ENCODE assay signal across 15 cellular contexts in genomic region chr1:8352886-8353285, GRCh38. TPM values are rescaled to one million over a fixed set of nuclear protein-coding genes. Genes with fewer than 3 reads are reported as not detected.
DNase-seq lines count a peak whose midpoint lies in the region; ATAC-seq, FAIRE-seq and TF ChIP-seq lines count a peak whose summit lies in the region.
"Had no signal": no experiment of that assay in that cellular context is flagged by ENCODE, and none has a peak within 500 bp of the region (broad histone marks: within the 10 kb centered on the region; RNA-seq: fewer than 3 reads in every experiment).

No MANE protein-coding gene starts in this region.

- TF ChIP-seq POLR2A in HepG2 (IDR thresholded peaks at IDR 0.05; ENCODE audit: insufficient read depth in 1 of 2, low read depth in 2 of 2, low read length in 2 of 2): no peak

- no peaks in the 10 kb centered on the region for H3K9me2 ChIP-seq in OCI-LY7 (ENCODE audit: insufficient read depth, low read length)

- BruUV-seq in HepG2 (replicated peaks; lab: Mats Ljungman, UMichigan) (no TSS peak), OCI-LY7 (replicated peaks; lab: Mats Ljungman, UMichigan) (no TSS peak)

- H4K20me1 ChIP-seq in HepG2 (ENCODE audit: insufficient read depth, low read length): peaks cover 6% of the 10 kb centered on the region; the same call in 1 of the 2 replicates
- no peaks in the 10 kb centered on the region; the same call in 1 of the 2 replicates for H4K20me1 ChIP-seq in OCI-LY7 (ENCODE audit: insufficient read depth, low read length)

- H3K27ac ChIP-seq in liver (ENCODE audit: low read depth in 1 of 2, low read length in 2 of 2) (peak overlapping the region; percentile 40 to 55), HepG2 (ENCODE audit: extremely low read length, insufficient read depth, low read length) (no peak overlapping the region), right atrium auricular region (peak overlapping the region; percentile 78), psoas muscle (peak overlapping the region; percentile 60), OCI-LY7 (ENCODE audit: low read depth, low read length, poor library complexity, severe bottlenecking) (no peak overlapping the region)

- no peak for FAIRE-seq in HepG2 (lab: Jason Lieb, UNC)
- FAIRE-seq: keratinocyte had no signal

- H3K4me1 ChIP-seq in liver (ENCODE audit: control insufficient read depth in 4 of 4, insufficient read depth in 4 of 4, low read length in 3 of 4) (peaks cover 0 to 5% (median 1%) of the 10 kb centered on the region in 4 donors), HepG2 (ENCODE audit: insufficient read depth, low read length) (peaks cover 11% of the 10 kb centered on the region), right atrium auricular region (peaks cover 2 to 79% of the 10 kb centered on the region in 2 donors), psoas muscle (peaks cover 4% of the 10 kb centered on the region), OCI-LY7 (ENCODE audit: insufficient read depth, low read length, poor library complexity, severe bottlenecking) (no peaks in the 10 kb centered on the region)

- in situ Hi-C loops in HepG2 (cut with HindIII; ENCODE audit: extremely low pct_ligation_motif_present, low pct_unique_long_range_greater_than_20kb): no loop called here
- in situ Hi-C loops in GM13977 (cut with MboI; ENCODE audit: low pct_unique_long_range_greater_than_20kb, low sequenced_read_pairs, unreplicated experiment): no loop called here

- no peak overlapping the region for H3K9ac ChIP-seq in liver (ENCODE audit: low read depth in 1 of 2, low read length in 2 of 2)
- H3K9ac ChIP-seq in HepG2 (ENCODE audit: insufficient read depth, low read depth, low read length): no peak overlapping the region

- TF ChIP-seq RAD21 in liver (IDR thresholded peaks at IDR 0.05) (no peak), HepG2 (CRISPR knock-in tag; IDR thresholded peaks at IDR 0.05) (no peak)

- H3K79me2 ChIP-seq in HepG2 (ENCODE audit: insufficient read depth, low read length) (no peaks in the 10 kb centered on the region), OCI-LY7 (ENCODE audit: insufficient read depth, low read depth, low read length) (no peaks in the 10 kb centered on the region)

- TF ChIP-seq EP300 in HepG2 (IDR thresholded peaks at IDR 0.05; ENCODE audit: low read depth in 2 of 2, low read length in 2 of 2) (no peak), HepG2 (CRISPR knock-in tag; IDR thresholded peaks at IDR 0.05; ENCODE audit: borderline replicate concordance) (no peak)

- H3K27me3 ChIP-seq in liver (ENCODE audit: control insufficient read depth in 4 of 4, insufficient read depth in 4 of 4, low read length in 3 of 4) (no peaks in the 10 kb centered on the region), HepG2 (ENCODE audit: control insufficient read depth in 1 of 2, insufficient read depth in 2 of 2, low read length in 2 of 2) (peaks cover 0 to 3% of the 10 kb centered on the region in 2 experiments; a peak in 4 of 5 replicates), right atrium auricular region (no peaks in the 10 kb centered on the region), psoas muscle (ENCODE audit: insufficient read depth in 3 of 3, low read length in 2 of 3) (no peaks in the 10 kb centered on the region)
- H3K27me3 ChIP-seq: BE2C had no signal

- H3K9me3 ChIP-seq in liver (ENCODE audit: control insufficient read depth in 4 of 4, low read length in 3 of 4) (no peaks in the 10 kb centered on the region), HepG2 (ENCODE audit: low read length) (no peaks in the 10 kb centered on the region), right atrium auricular region (no peaks in the 10 kb centered on the region), psoas muscle (no peaks in the 10 kb centered on the region), OCI-LY7 (ENCODE audit: low read length) (no peaks in the 10 kb centered on the region)
- H3K9me3 ChIP-seq: BE2C had no signal

- POLR2A ChIA-PET in HepG2 (lab: Yijun Ruan, JAX): no interaction called here
- POLR2A ChIA-PET in OCI-LY7 (lab: Charles Lee): interaction anchor here (0.6 kb wide), 1 partner anchor 137 kb away, joined by 3 read pairs; no protein-coding TSS in a partner anchor

- H3K36me3 ChIP-seq in liver (ENCODE audit: control insufficient read depth in 4 of 4, insufficient read depth in 3 of 4, low read depth in 1 of 4, low read length in 3 of 4) (peaks cover 12 to 37% (median 24%) of the 10 kb centered on the region in 4 donors), HepG2 (replicated peaks in 1 of 2; ENCODE audit: control insufficient read depth in 1 of 2, insufficient read depth in 2 of 2, low read length in 2 of 2) (peaks cover 32 to 42% of the 10 kb centered on the region in 2 experiments), right atrium auricular region (peaks cover 45% of the 10 kb centered on the region), psoas muscle (ENCODE audit: insufficient read depth in 1 of 2, low read depth in 1 of 2) (peaks cover 3 to 54% of the 10 kb centered on the region in 2 donors), OCI-LY7 (ENCODE audit: insufficient read depth, low read length) (peaks cover 59% of the 10 kb centered on the region)

- no peak overlapping the region for H3K4me3 ChIP-seq in liver (ENCODE audit: low read depth in 1 of 3, low read length in 3 of 3)
- no peak overlapping the region for H3K4me3 ChIP-seq in HepG2 (replicated peaks in 1 of 3; ENCODE audit: insufficient read depth in 1 of 3, low read depth in 2 of 3, low read length in 3 of 3)
- no peak overlapping the region for H3K4me3 ChIP-seq in right atrium auricular region
- no peak overlapping the region for H3K4me3 ChIP-seq in psoas muscle
- H3K4me3 ChIP-seq in OCI-LY7 (ENCODE audit: low read depth, low read length, poor library complexity, severe bottlenecking): no peak overlapping the region

- TF ChIP-seq CTCF in liver (IDR thresholded peaks at IDR 0.05; ENCODE audit: low read depth, low read length, missing input control): no peak
- no peak for TF ChIP-seq CTCF in HepG2 (CRISPR knock-in tag; IDR thresholded peaks at IDR 0.05)
- TF ChIP-seq CTCF in right atrium auricular region (IDR thresholded peaks at IDR 0.05): no peak
- TF ChIP-seq CTCF in psoas muscle (IDR thresholded peaks at IDR 0.05): no peak
- TF ChIP-seq CTCF in OCI-LY7 (conservative IDR thresholded peaks at IDR 0.05; ENCODE audit: low read length): no peak
- no peak for TF ChIP-seq CTCF in GM13977 (IDR thresholded peaks at IDR 0.05; ENCODE audit: extremely low read depth, insufficient read depth, missing control alignments)

- 74% methylated on average over 6 of the region's 6 CpGs for WGBS in liver
- 94% methylated on average over 6 of the region's 6 CpGs for WGBS in HepG2 (ENCODE audit: low lambda C conversion rate)
- 50 to 58% (median 56%) methylated on average over 6 of the region's 6 CpGs for WGBS in psoas muscle, 3 donors

- DNase-seq in HepG2 (ENCODE audit: low spot score) (no peak), right atrium auricular region (ENCODE audit: low spot score) (no peak), psoas muscle (no peak), OCI-LY7 (ENCODE audit: low spot score) (no peak), NOMO-1 treated with dmso at 0.1 percent for 144 hours (lab: John Stamatoyannopoulos, UW; ENCODE audit: unreplicated experiment) (no peak), GOT3 (lab: John Stamatoyannopoulos, UW) (no peak), GM13977 (ENCODE audit: low spot score) (no peak)
- DNase-seq: BE2C, DND-41, foreskin melanocyte, NCI-H1930, NCI-H82, SHP77 treated with DMSO at 0.1 percent for 48 hours had no signal

- no peak for ATAC-seq in HepG2
- no peak for ATAC-seq in psoas muscle

- intact Hi-C loops in HepG2 (cut with micrococcal nuclease; ENCODE audit: unreplicated experiment): no loop called here
- intact Hi-C loops in psoas muscle (cut with DNase I): no loop called here
- intact Hi-C loops in OCI-LY7 (cut with micrococcal nuclease; ENCODE audit: unreplicated experiment): loop anchor here (10.0 kb wide), 1 partner anchor 372 kb away; no protein-coding TSS in a partner anchor

- CTCF ChIA-PET in HepG2 (lab: Yijun Ruan, JAX; ENCODE audit: low intra/inter-chr PET ratio, low total read pairs): no interaction called here
- CTCF ChIA-PET in OCI-LY7 (lab: Charles Lee; ENCODE audit: unreplicated experiment): no interaction called here

- H2AFZ ChIP-seq in HepG2 (ENCODE audit: low read length) (no peak overlapping the region), OCI-LY7 (ENCODE audit: low read length) (no peak overlapping the region)

- H3K4me2 ChIP-seq in HepG2 (ENCODE audit: low read depth, low read length) (no peak overlapping the region), OCI-LY7 (ENCODE audit: low read length) (no peak overlapping the region)

TF ChIP-seq in HepG2, 621 proteins besides CTCF, POLR2A, EP300 and RAD21 (continues in another document):
- no peak for TF ChIP-seq NAIF1 (CRISPR knock-in tag; IDR thresholded peaks at IDR 0.05; ENCODE audit: borderline replicate concordance)

RNA-seq across cellular contexts. Expression of gene SLC45A1, which starts 35.0 kb away (rescaled TPM):
- total RNA-seq in liver (under 1 TPM in 1 of 2 donors, not detected in 1; 0.08 TPM), HepG2 (2016; rRNA removed; fragmentation: Illumina TruSeq; extraction: Trizol) (not detected in 2 replicates), right atrium auricular region (1 to 10 TPM; 1.0 to 3.0 TPM), psoas muscle (1 to 10 TPM in 1 of 4 donors, under 1 TPM in 3; 0.44 to 1.4 (median 0.89) TPM), OCI-LY7 (2022) (not detected in 2 replicates)
- polyA plus RNA-seq in liver (under 1 TPM; 0.14 to 0.29 TPM), HepG2 (2011; rRNA removed) (0.05 TPM in 1 of 2 replicates, not detected in the other), psoas muscle (1 to 10 TPM in 1 of 3 donors, under 1 TPM in 2; 0.60 to 1.1 (median 0.96) TPM)
- total RNA-seq in HepG2 (2016; cell fraction: cytosol; rRNA removed; fragmentation: Illumina TruSeq; extraction: Trizol; ENCODE audit: low read depth): not detected in 2 replicates
- not detected in 2 replicates for total RNA-seq in HepG2 (2016; cell fraction: insoluble cytoplasmic fraction; rRNA removed; fragmentation: Illumina TruSeq; extraction: Trizol)
- not detected in 2 replicates for total RNA-seq in HepG2 (2016; cell fraction: membrane; rRNA removed; fragmentation: Illumina TruSeq; extraction: Trizol)
- total RNA-seq in HepG2 (2016; cell fraction: nucleus; rRNA removed; fragmentation: Illumina TruSeq; extraction: Trizol): not detected in 2 replicates
- 0.03 TPM in 1 of 2 replicates, not detected in the other for polyA plus RNA-seq in HepG2 (2011; cell fraction: cytosol; rRNA removed)
- polyA plus RNA-seq in HepG2 (2011; cell fraction: nucleus; rRNA removed): 0.09 TPM in 1 of 2 replicates, not detected in the other
- polyA plus RNA-seq in HepG2 (2012): not detected in 2 replicates
- not detected in 2 replicates for polyA plus RNA-seq in HepG2 (2016; cell fraction: cytosol; fragmentation: Illumina TruSeq; extraction: Trizol; ENCODE audit: low read depth)
- polyA plus RNA-seq in HepG2 (2016; cell fraction: insoluble cytoplasmic fraction; fragmentation: Illumina TruSeq; extraction: Trizol; ENCODE audit: low read depth): not detected in 2 replicates
- polyA plus RNA-seq in HepG2 (2016; cell fraction: membrane; fragmentation: Illumina TruSeq; extraction: Trizol; ENCODE audit: low read depth): not detected in 2 replicates
- not detected in 2 replicates for polyA plus RNA-seq in HepG2 (2016; cell fraction: nucleus; fragmentation: Illumina TruSeq; extraction: Trizol; ENCODE audit: insufficient read depth, low read depth)
- not detected in 2 replicates for polyA minus RNA-seq in HepG2 (2011; rRNA and poly(A)+ RNA removed; ENCODE audit: low replicate concordance)
- polyA minus RNA-seq in HepG2 (2011; cell fraction: cytosol; rRNA and poly(A)+ RNA removed): not detected in 2 replicates
- polyA minus RNA-seq in HepG2 (2011; cell fraction: nucleus; rRNA and poly(A)+ RNA removed): not detected in 2 replicates
- not detected in 2 replicates for total RNA-seq in OCI-LY7 (2014; rRNA removed; shearing (Covaris generic))

Comparison
In these comparisons a context has a peak if more than half of its experiments do, and no peak if none do; other contexts are left out.
1. H3K27ac ChIP-seq: peak in liver (2 of 2), right atrium auricular region (2 of 2) and psoas muscle (single experiment); none in HepG2 (single experiment) and OCI-LY7 (single experiment).